19 cellular contexts compared by ENCODE assay signal in genomic region chr1:112776688-112777087, GRCh38.
"Had no signal": no experiment of that assay in that cellular context is flagged by ENCODE, and none has a peak within 500 bp of the region (broad histone marks: within the 10 kb centered on the region; RNA-seq: fewer than 3 reads in every experiment).

No MANE protein-coding gene starts in this region.

- H3K4me3 ChIP-seq: SJSA1, SK-N-MC had no signal

- DNase-seq: Kasumi-1, MM.1S, NCI-H1092 treated with DMSO at 0.1 percent for 48 hours, NCI-H1436, NCI-H187, NCI-H2029, NCI-H2081 treated with DMSO at 0.1 percent for 48 hours, NCI-H2171, NCI-H226, NCI-H446, NCI-H510A, NCI-H524 treated with DMSO at 0.1 percent for 48 hours, NCI-H82, Right ventricle myocardium superior, RPMI8226, SIG-M5 had no signal

- H3K27me3 ChIP-seq: SJSA1 had no signal

- H3K36me3 ChIP-seq: SJSA1 had no signal

- H3K27ac ChIP-seq: KMS-11, SJSA1, SK-N-MC had no signal

- H3K4me1 ChIP-seq: SJSA1 had no signal

- H3K9me3 ChIP-seq: SJSA1 had no signal
